Comparison of ENCODE assay signal across 25 cellular contexts in the genomic region with DNA sequence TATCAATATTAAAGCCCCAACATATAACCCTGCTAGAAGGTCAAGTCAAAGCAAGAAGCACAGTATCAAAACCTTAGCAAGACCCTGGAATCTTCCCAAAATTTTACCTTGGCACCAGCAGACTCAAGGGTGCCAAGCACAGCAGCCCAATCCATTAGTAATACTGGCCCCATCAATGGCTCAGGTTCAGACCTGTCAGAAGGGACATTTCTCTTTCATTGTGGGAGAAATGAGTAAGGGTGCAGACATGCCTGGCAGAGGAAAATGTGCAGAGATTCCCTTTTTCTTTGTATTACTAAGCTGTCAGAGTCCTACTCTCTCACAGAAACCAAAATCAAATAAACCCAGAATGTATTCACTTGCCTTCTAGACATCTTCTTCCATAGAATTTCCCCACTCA.
"Had no signal": no experiment of that assay in that cellular context is flagged by ENCODE, and none has a peak within 500 bp of the region (broad histone marks: within the 10 kb centered on the region; RNA-seq: fewer than 3 reads in every experiment).

No MANE protein-coding gene starts in this region.

- H3K36me3 ChIP-seq: Peyer's patch had no signal

- H3K9me3 ChIP-seq: Peyer's patch had no signal

- H3K4me1 Mint-ChIP-seq: activated CD4-positive, alpha-beta memory T cell treated with anti-CD3 and anti-CD28 coated beads, Interleukin-2, amount 10 ng/mL, durations not matched to agents 7 days and 5 days; activated CD4-positive, alpha-beta T cell treated with anti-CD3 and anti-CD28 coated beads for 36 hours; activated T-helper 17 cell treated with anti-CD3 and anti-CD28 coated beads, Interleukin-2, amount 50 U/mL, for 72 hours; T-helper 17 cell had no signal

- H3K4me1 ChIP-seq: Peyer's patch had no signal

- H3K9me3 Mint-ChIP-seq: activated naive CD4-positive, alpha-beta T cell treated with anti-CD3 and anti-CD28 coated beads for 36 hours had no signal

- FAIRE-seq: TTC549 had no signal

- H3K4me3 ChIP-seq: Peyer's patch had no signal

- H3K27ac Mint-ChIP-seq: activated CD4-positive, alpha-beta memory T cell treated with anti-CD3 and anti-CD28 coated beads, Interleukin-2, amount 10 ng/mL, durations not matched to agents 7 days and 5 days; activated CD4-positive, alpha-beta T cell treated with anti-CD3 and anti-CD28 coated beads for 36 hours; activated naive CD4-positive, alpha-beta T cell treated with anti-CD3 and anti-CD28 coated beads for 36 hours; activated naive CD8-positive, alpha-beta T cell; activated T-helper 17 cell treated with anti-CD3 and anti-CD28 coated beads, Interleukin-2, amount 50 U/mL, for 72 hours; T-helper 17 cell had no signal

- H3K27ac ChIP-seq: Peyer's patch had no signal

- ATAC-seq: activated CD4-positive, alpha-beta T cell treated with anti-CD3 and anti-CD28 coated beads for 36 hours; activated T-helper 17 cell treated with anti-CD3 and anti-CD28 coated beads, Interleukin-2, amount 50 U/mL, for 72 hours; T-helper 17 cell had no signal

- H3K4me3 Mint-ChIP-seq: activated CD4-positive, alpha-beta memory T cell treated with anti-CD3 and anti-CD28 coated beads, Interleukin-2, amount 10 ng/mL, durations not matched to agents 7 days and 5 days; activated CD4-positive, alpha-beta T cell treated with anti-CD3 and anti-CD28 coated beads for 36 hours; activated naive CD4-positive, alpha-beta T cell treated with anti-CD3 and anti-CD28 coated beads for 36 hours; activated naive CD8-positive, alpha-beta T cell; activated T-helper 17 cell treated with anti-CD3 and anti-CD28 coated beads, Interleukin-2, amount 50 U/mL, for 72 hours; T-helper 17 cell had no signal

- DNase-seq: activated CD4-positive, alpha-beta memory T cell treated with anti-CD3 and anti-CD28 coated beads, Interleukin-2, amount 10 ng/mL, durations not matched to agents 7 days and 5 days; activated CD4-positive, alpha-beta T cell treated with anti-CD3 and anti-CD28 coated beads for 36 hours; activated CD4-positive, alpha-beta T cell treated with anti-CD3 and anti-CD28 coated beads, Interleukin-2, amount 50 U/mL, for 1 hour; activated CD4-positive, CD25-positive, alpha-beta regulatory T cell; activated gamma-delta T cell; activated naive CD4-positive, alpha-beta T cell treated with anti-CD3 and anti-CD28 coated beads for 36 hours; activated T-cell treated with anti-CD3 and anti-CD28 coated beads for 4 hours; activated T-cell treated with anti-CD3 and anti-CD28 coated beads, Interleukin-2, amount 50 U/mL, for 48 hours; amygdala; central memory CD4-positive, alpha-beta T cell; Kasumi-1; KBM-7; NCI-H1048; NCI-H146; NCI-H187 treated with DMSO at 0.1 percent for 48 hours; NCI-H2081 treated with DMSO at 0.1 percent for 48 hours; NCI-H446; NCI-H524; Peyer's patch; SIG-M5; T-helper 17 cell; T1000 had no signal

- H3K36me3 Mint-ChIP-seq: activated naive CD8-positive, alpha-beta T cell had no signal

- H3K27me3 Mint-ChIP-seq: activated CD4-positive, alpha-beta memory T cell treated with anti-CD3 and anti-CD28 coated beads, Interleukin-2, amount 10 ng/mL, durations not matched to agents 7 days and 5 days; T-helper 17 cell had no signal

- H3K27me3 ChIP-seq: Peyer's patch had no signal
